ENCODE assay signal across 28 cellular contexts in genomic region chr6:66935612-66936011, GRCh38.
"Had no signal": no experiment of that assay in that cellular context is flagged by ENCODE, and none has a peak within 500 bp of the region (broad histone marks: within the 10 kb centered on the region; RNA-seq: fewer than 3 reads in every experiment).

No MANE protein-coding gene starts in this region.

- H3K4me1 Mint-ChIP-seq: stimulated activated effector memory CD8-positive, alpha-beta T cell treated with anti-CD3 and anti-CD28 coated beads, Interleukin-12 subunit alpha, Interleukin-12 subunit beta, amount 100 ng/mL, for 72 hours; stimulated activated memory B cell treated with anti-CD40 and anti-IgM and Interleukin-4, amounts not matched to agents 10 μg/mL and 1 μg/mL and 100 μg/mL, for 72 hours; stimulated activated naive B cell treated with anti-CD40 and anti-IgM and Interleukin-4, amounts not matched to agents 10 μg/mL and 1 μg/mL and 100 μg/mL, for 72 hours; stimulated activated naive CD8-positive, alpha-beta T cell treated with anti-CD3 and anti-CD28 coated beads, Interleukin-15, amount 100 ng/mL, for 72 hours had no signal

- H3K27ac Mint-ChIP-seq: stimulated activated effector memory CD8-positive, alpha-beta T cell treated with anti-CD3 and anti-CD28 coated beads, Interleukin-12 subunit alpha, Interleukin-12 subunit beta, amount 100 ng/mL, for 72 hours; stimulated activated memory B cell treated with anti-CD40 and anti-IgM and Interleukin-4, amounts not matched to agents 10 μg/mL and 1 μg/mL and 100 μg/mL, for 72 hours; stimulated activated naive B cell treated with anti-CD40 and anti-IgM and Interleukin-4, amounts not matched to agents 10 μg/mL and 1 μg/mL and 100 μg/mL, for 72 hours; stimulated activated naive CD8-positive, alpha-beta T cell treated with anti-CD3 and anti-CD28 coated beads, Interleukin-15, amount 100 ng/mL, for 72 hours; stimulated activated naive CD8-positive, alpha-beta T cell treated with anti-CD3 and anti-CD28 coated beads, Interleukin-15, Interleukin-2, amounts not matched to agents 100 ng/mL and 50 ng/mL, for 24 hours; type B pancreatic cell had no signal

- H3K4me3 ChIP-seq: stomach, suprapubic skin, testis, thoracic aorta, thyroid gland, tibial artery, tibial nerve, transverse colon, upper lobe of left lung, upper lobe of right lung, uterus, vagina had no signal

- H3K27ac ChIP-seq: stomach, suprapubic skin, testis, thoracic aorta, thyroid gland, tibial artery, tibial nerve, transverse colon, upper lobe of left lung, upper lobe of right lung, uterus, vagina had no signal

- H3K36me3 ChIP-seq: stomach, suprapubic skin, thoracic aorta, thyroid gland, tibial artery, tibial nerve, transverse colon, upper lobe of left lung, upper lobe of right lung, uterus, vagina had no signal

- H3K27me3 ChIP-seq: stomach, suprapubic skin, testis, thyroid gland, tibial artery, tibial nerve, transverse colon, upper lobe of left lung, upper lobe of right lung, uterus, vagina had no signal

- H3K9me3 ChIP-seq: suprapubic skin, testis, thoracic aorta, thyroid gland, tibial artery, tibial nerve, transverse colon, upper lobe of right lung, uterus, vagina had no signal

- DNase-seq: stimulated activated CD4-positive, alpha-beta T cell treated with anti-CD3 and anti-CD28 coated beads, Interleukin-2, amount 100 ng/mL, for 48 hours; stimulated activated CD4-positive, alpha-beta T cell treated with anti-CD3 and anti-CD28 coated beads, Interleukin-4, amount 100 ng/mL, for 1 hour; stimulated activated CD4-positive, alpha-beta T cell treated with anti-CD3 and anti-CD28 coated beads, Interleukin-4, amount 100 ng/mL, for 24 hours; stimulated activated CD4-positive, alpha-beta T cell treated with anti-CD3 and anti-CD28 coated beads, Interleukin-4, amount 100 ng/mL, for 4 hours; stimulated activated CD8-positive, alpha-beta memory T cell treated with anti-CD3 and anti-CD28 coated beads, Interleukin-4, amount 100 ng/mL, for 48 hours; stimulated activated naive B cell treated with anti-CD40 and anti-IgM and Interleukin-4, amounts not matched to agents 10 μg/mL and 1 μg/mL and 100 μg/mL, for 72 hours; stimulated activated naive CD4-positive, alpha-beta T cell; stimulated activated naive CD4-positive, alpha-beta T cell treated with Interleukin-2 at 50 U/mL for 16 hours; stimulated activated naive CD8-positive, alpha-beta T cell treated with anti-CD3 and anti-CD28 coated beads, Interleukin-15, amount 100 ng/mL, for 72 hours; stimulated activated naive CD8-positive, alpha-beta T cell treated with anti-CD3 and anti-CD28 coated beads, Interleukin-15, Interleukin-2, amounts not matched to agents 100 U/mL and 50 U/mL, for 24 hours; stomach; substantia nigra; testis; thyroid gland; tibial artery; transverse colon; trophoblast cell; upper lobe of left lung; upper lobe of right lung; uterus had no signal

- H3K27me3 Mint-ChIP-seq: stimulated activated memory B cell treated with anti-CD40 and anti-IgM and Interleukin-4, amounts not matched to agents 10 μg/mL and 1 μg/mL and 100 μg/mL, for 72 hours; stimulated activated naive B cell treated with anti-CD40 and anti-IgM and Interleukin-4, amounts not matched to agents 10 μg/mL and 1 μg/mL and 100 μg/mL, for 72 hours; stimulated activated naive CD8-positive, alpha-beta T cell treated with anti-CD3 and anti-CD28 coated beads, Interleukin-15, amount 100 ng/mL, for 72 hours; stimulated activated naive CD8-positive, alpha-beta T cell treated with anti-CD3 and anti-CD28 coated beads, Interleukin-15, Interleukin-2, amounts not matched to agents 100 ng/mL and 50 ng/mL, for 24 hours; type B pancreatic cell had no signal

- H3K36me3 Mint-ChIP-seq: stimulated activated effector memory CD8-positive, alpha-beta T cell treated with anti-CD3 and anti-CD28 coated beads, Interleukin-12 subunit alpha, Interleukin-12 subunit beta, amount 100 ng/mL, for 72 hours; stimulated activated memory B cell treated with anti-CD40 and anti-IgM and Interleukin-4, amounts not matched to agents 10 μg/mL and 1 μg/mL and 100 μg/mL, for 72 hours; type B pancreatic cell had no signal

- H3K4me1 ChIP-seq: stomach, suprapubic skin, testis, thyroid gland, tibial artery, tibial nerve, transverse colon, upper lobe of left lung, upper lobe of right lung, uterus, vagina had no signal

- H3K4me3 Mint-ChIP-seq: stimulated activated effector memory CD8-positive, alpha-beta T cell treated with anti-CD3 and anti-CD28 coated beads, Interleukin-12 subunit alpha, Interleukin-12 subunit beta, amount 100 ng/mL, for 72 hours; stimulated activated memory B cell treated with anti-CD40 and anti-IgM and Interleukin-4, amounts not matched to agents 10 μg/mL and 1 μg/mL and 100 μg/mL, for 72 hours; stimulated activated naive B cell treated with anti-CD40 and anti-IgM and Interleukin-4, amounts not matched to agents 10 μg/mL and 1 μg/mL and 100 μg/mL, for 72 hours; stimulated activated naive CD8-positive, alpha-beta T cell treated with anti-CD3 and anti-CD28 coated beads, Interleukin-15, amount 100 ng/mL, for 72 hours; stimulated activated naive CD8-positive, alpha-beta T cell treated with anti-CD3 and anti-CD28 coated beads, Interleukin-15, Interleukin-2, amounts not matched to agents 100 ng/mL and 50 ng/mL, for 24 hours; type B pancreatic cell had no signal

- H3K9me3 Mint-ChIP-seq: type B pancreatic cell had no signal
